10 cellular contexts compared by ENCODE assay signal in genomic region chr3:45055411-45056143, GRCh38. TPM values are rescaled to one million over a fixed set of nuclear protein-coding genes. Genes with fewer than 3 reads are reported as not detected.
DNase-seq lines count a peak whose midpoint lies in the region; ATAC-seq and TF ChIP-seq lines count a peak whose summit lies in the region.
"Had no signal": no experiment of that assay in that cellular context is flagged by ENCODE, and none has a peak within 500 bp of the region (broad histone marks: within the 10 kb centered on the region; RNA-seq: fewer than 3 reads in every experiment).

No MANE protein-coding gene starts in this region.

- peak; percentile 55 for ATAC-seq in activated CD4-positive, alpha-beta T cell treated with anti-CD3 and anti-CD28 coated beads for 36 hours
- ATAC-seq in activated CD4-positive, CD25-positive, alpha-beta regulatory T cell treated with anti-CD3 and anti-CD28 coated beads, Interleukin-2, amount 50 U/mL, for 24 hours: no peak
- no peak for ATAC-seq in GM18498 (IDR thresholded peaks at IDR 0.05; ENCODE audit: unreplicated experiment)

- H3K27me3 ChIP-seq in spleen (replicated peaks in 1 of 7): no peaks in the 10 kb centered on the region
- H3K27me3 ChIP-seq: MG63 had no signal

- DNase-seq in activated CD4-positive, alpha-beta T cell treated with anti-CD3 and anti-CD28 coated beads for 36 hours: peak; percentile 34
- DNase-seq in activated CD4-positive, alpha-beta T cell treated with anti-CD3 and anti-CD28 coated beads, Interleukin-2, amount 50 U/mL, for 4 hours: no peak
- DNase-seq in NCI-H460 (ENCODE audit: extremely low read depth, low read depth) (peak; percentile 58), epithelial cell of prostate (ENCODE audit: low read depth, low spot score) (no peak), spleen (no peak), SHP77 treated with DMSO at 0.1 percent for 48 hours (lab: John Stamatoyannopoulos, UW) (no peak)
- DNase-seq: MG63 had no signal

- no peaks in the 10 kb centered on the region for H3K36me3 Mint-ChIP-seq in activated CD4-positive, alpha-beta T cell treated with anti-CD3 and anti-CD28 coated beads for 36 hours (ENCODE audit: low read depth)
- H3K36me3 Mint-ChIP-seq: activated naive CD8-positive, alpha-beta T cell had no signal

- POLR2A ChIA-PET in activated CD4-positive, alpha-beta T cell treated with anti-CD3 and anti-CD28 coated beads for 36 hours (lab: Charles Lee): no interaction called here

- no peak overlapping the region for H3K27ac Mint-ChIP-seq in activated CD4-positive, alpha-beta T cell treated with anti-CD3 and anti-CD28 coated beads for 36 hours
- H3K27ac Mint-ChIP-seq: activated naive CD8-positive, alpha-beta T cell had no signal

- TF ChIP-seq CTCF in spleen (IDR thresholded peaks at IDR 0.05 in 8 of 11, conservative IDR thresholded peaks at IDR 0.05 in 3 of 11): peak in 1 of 11 experiments; percentile 7

- no peaks in the 10 kb centered on the region for H3K9me3 Mint-ChIP-seq in activated CD4-positive, alpha-beta T cell treated with anti-CD3 and anti-CD28 coated beads for 36 hours (ENCODE audit: low read depth)

- peak overlapping the region; percentile 31 for H3K27ac ChIP-seq in epithelial cell of prostate
- H3K27ac ChIP-seq in spleen: peak overlapping the region in 6 of 8 donors; percentile 3 to 65 (median 45)

- no peaks in the 10 kb centered on the region for H3K36me3 ChIP-seq in spleen
- H3K36me3 ChIP-seq: MG63 had no signal

- intact Hi-C loops in activated CD4-positive, alpha-beta T cell treated with anti-CD3 and anti-CD28 coated beads for 36 hours (cut with DNase I, micrococcal nuclease): loop anchor here in 1 of 2 experiments (1.0 kb wide), 1 partner anchor 18 kb away; no protein-coding TSS in a partner anchor
- intact Hi-C loops in spleen (cut with DNase I; ENCODE audit: low total_unique reads): loop anchor here (10.0 kb wide), 1 partner anchor 429 kb away; no protein-coding TSS in a partner anchor

- 69 to 77% (median 71%) methylated on average over 7 of the region's 7 CpGs for WGBS in spleen, 5 donors

- no peak overlapping the region for H3K4me3 ChIP-seq in spleen
- H3K4me3 ChIP-seq: MG63 had no signal

- peaks cover 21% of the 10 kb centered on the region for H3K4me1 Mint-ChIP-seq in activated CD4-positive, alpha-beta T cell treated with anti-CD3 and anti-CD28 coated beads for 36 hours

- no peaks in the 10 kb centered on the region for H3K27me3 Mint-ChIP-seq in activated CD4-positive, alpha-beta T cell treated with anti-CD3 and anti-CD28 coated beads for 36 hours

- no peak overlapping the region for H3K4me3 Mint-ChIP-seq in activated CD4-positive, alpha-beta T cell treated with anti-CD3 and anti-CD28 coated beads for 36 hours
- H3K4me3 Mint-ChIP-seq: activated naive CD8-positive, alpha-beta T cell had no signal

- TF ChIP-seq POLR2A in spleen (IDR thresholded peaks at IDR 0.05): no peak

- H3K9me3 ChIP-seq in spleen: no peaks in the 10 kb centered on the region

- CTCF ChIA-PET in activated CD4-positive, alpha-beta T cell treated with anti-CD3 and anti-CD28 coated beads for 36 hours (lab: Charles Lee): interaction anchor here (0.6 to 6.6 kb wide), 6 partner anchors 11 to 346 kb away, joined by 3 to 57 read pairs (median 4); no protein-coding TSS in a partner anchor

- peaks cover 0 to 43% (median 14%) of the 10 kb centered on the region in 6 donors for H3K4me1 ChIP-seq in spleen

RNA-seq across cellular contexts. Expression of gene CLEC3B, which starts 29.5 kb away (rescaled TPM):
- not detected for total RNA-seq in activated CD4-positive, alpha-beta T cell treated with anti-CD3 and anti-CD28 coated beads for 36 hours
- total RNA-seq in NCI-H460 (2014; rRNA removed; shearing (Covaris generic)): 0.12 TPM in 1 of 2 replicates, not detected in the other
- not detected in 2 replicates for polyA plus RNA-seq in NCI-H460 (2014; cell fraction: nucleus; rRNA removed)
- 100 to 1,000 TPM; 156 to 409 (median 295) TPM for total RNA-seq in spleen
- polyA plus RNA-seq in spleen: 100 to 1,000 TPM in 1 of 3 donors, 10 to 100 TPM in 2; 68.6 to 225 (median 91.3) TPM

Comparison
In these comparisons a context has a peak if more than half of its experiments do, and no peak if none do; other contexts are left out.
1. DNase-seq: peak in activated CD4-positive, alpha-beta T cell treated with anti-CD3 and anti-CD28 coated beads for 36 hours (single experiment) and NCI-H460 (single experiment); none in activated CD4-positive, alpha-beta T cell treated with anti-CD3 and anti-CD28 coated beads, Interleukin-2, amount 50 U/mL, for 4 hours (0 of 2), epithelial cell of prostate (single experiment), spleen (single experiment) and SHP77 treated with DMSO at 0.1 percent for 48 hours (single experiment).
2. RNA of gene CLEC3B, which starts 29.5 kb away (total RNA-seq): 156 to 409 TPM in spleen; 0.12 TPM in NCI-H460 and not detected in activated CD4-positive, alpha-beta T cell treated with anti-CD3 and anti-CD28 coated beads for 36 hours; every median in the first group is over 100 times any median in the second.